8 cellular contexts compared by ENCODE assay signal in the genomic region with DNA sequence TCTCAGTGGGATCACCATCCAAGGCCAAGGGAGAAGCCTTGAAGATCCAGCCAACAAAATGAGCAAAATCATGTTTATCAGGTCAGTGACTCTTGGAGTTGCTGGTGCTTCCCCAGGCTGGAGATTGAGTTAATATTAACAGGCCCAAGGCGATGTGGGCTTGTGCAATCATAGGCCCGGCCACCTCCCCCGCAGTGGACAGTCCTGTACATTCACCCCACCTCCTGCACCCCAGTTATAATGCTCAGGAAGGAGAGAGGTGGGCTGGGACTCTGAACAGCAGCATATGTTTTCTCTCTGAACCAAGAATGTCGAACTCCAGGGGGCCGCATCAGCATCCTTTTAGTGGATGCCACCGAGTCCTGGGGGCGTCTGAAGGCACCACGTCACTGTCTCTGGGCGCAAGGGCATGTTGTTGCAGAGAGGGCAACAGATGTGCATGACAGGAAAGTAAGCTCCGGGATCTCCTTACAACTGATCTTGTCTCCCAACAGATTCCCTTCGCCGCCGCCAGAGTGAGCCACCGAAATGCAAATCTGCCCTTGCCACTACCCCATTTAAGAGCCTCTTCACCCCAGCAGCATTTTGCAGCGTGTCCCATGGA.
DNase-seq lines count a peak whose midpoint lies in the region; ATAC-seq and TF ChIP-seq lines count a peak whose summit lies in the region.

No MANE protein-coding gene starts in this region.

- TF ChIP-seq CTCF in GM12874 (IDR thresholded peaks at IDR 0.05; ENCODE audit: insufficient read depth, low read depth, low read length) = 0 out of 2 replicates have a peak, but pooled peaks have one; percentile 14

- DNase-seq in NCI-H748 treated with DMSO at 0.1 percent for 48 hours (lab: John Stamatoyannopoulos, UW) = peak; percentile 2
- peak; percentile 34 for DNase-seq in globus pallidus (ENCODE audit: low spot score)
- DNase-seq in pons (ENCODE audit: low spot score) = peak; percentile 42
- no peak for DNase-seq in NCI-H69 (lab: John Stamatoyannopoulos, UW)

- ATAC-seq in GM18502 (IDR thresholded peaks at IDR 0.05; ENCODE audit: poor library complexity, unreplicated experiment) = no peak
- ATAC-seq in GM18519 (IDR thresholded peaks at IDR 0.05; ENCODE audit: low FRiP score, unreplicated experiment) = no peak
- ATAC-seq in GM21381 (IDR thresholded peaks at IDR 0.05; ENCODE audit: unreplicated experiment) = no peak
